10 cellular contexts compared by ENCODE assay signal in the genomic region with DNA sequence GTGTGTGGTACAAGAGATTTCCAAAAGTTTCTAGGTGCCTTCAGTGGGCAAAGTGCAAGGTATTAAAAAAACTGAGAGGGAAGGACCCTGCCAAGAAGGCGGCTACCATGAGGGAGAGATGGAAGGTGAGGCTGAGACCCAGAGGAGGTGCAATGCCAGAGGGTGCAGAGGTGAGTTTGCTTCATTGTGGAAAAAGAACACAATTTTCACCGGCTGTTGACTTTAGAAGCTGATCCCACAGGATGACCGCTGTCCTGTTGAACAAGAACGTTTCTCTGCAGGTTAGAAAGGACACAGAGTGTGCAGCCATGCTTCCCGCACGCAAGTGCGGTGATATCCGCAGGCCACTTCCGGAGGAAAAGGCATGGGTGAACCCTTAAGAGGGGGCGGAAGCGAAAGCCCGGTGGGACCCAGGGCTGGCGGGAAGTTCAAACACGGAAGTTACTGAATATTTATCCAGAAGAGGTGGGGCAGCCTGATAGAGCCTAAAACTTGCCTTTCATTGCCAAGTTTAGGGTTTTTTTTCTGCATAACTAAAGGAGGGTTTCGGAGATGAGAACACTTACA.
DNase-seq lines count a peak whose midpoint lies in the region; ATAC-seq and TF ChIP-seq lines count a peak whose summit lies in the region.
"Had no signal": no experiment of that assay in that cellular context is flagged by ENCODE, and none has a peak within 500 bp of the region (broad histone marks: within the 10 kb centered on the region; RNA-seq: fewer than 3 reads in every experiment).

No MANE protein-coding gene starts in this region.

- H3F3A ChIP-seq in DOHH2 (ENCODE audit: control insufficient read depth, insufficient read depth): peaks cover 24% of the 10 kb centered on the region

- peak overlapping the region; percentile 89 for H3K4me2 ChIP-seq in DOHH2 (ENCODE audit: low read length)

- H4K20me1 ChIP-seq in DOHH2 (ENCODE audit: control insufficient read depth, insufficient read depth, low read depth, low read length): no peaks in the 10 kb centered on the region

- no peaks in the 10 kb centered on the region for H3K9me2 ChIP-seq in DOHH2 (replicated peaks; ENCODE audit: control insufficient read depth, low read length)

- DNase-seq in T-helper 22 cell (ENCODE audit: low read depth) (peak; percentile 20), middle frontal gyrus (ENCODE audit: extremely low spot score, low spot score) (no peak)
- no peak for DNase-seq in stimulated activated CD4-positive, alpha-beta T cell treated with anti-CD3 and anti-CD28 coated beads, Interleukin-1b, Interleukin-23, amount 100 ng/mL, for 48 hours
- no peak for DNase-seq in effector CD8-positive, alpha-beta T cell (lab: John Stamatoyannopoulos, UW)
- no peak for DNase-seq in stimulated activated CD4-positive, alpha-beta T cell treated with anti-CD3 and anti-CD28 coated beads, Interleukin-4, amount 100 ng/mL, for 4 hours
- DNase-seq: DMS79, NCI-H226 had no signal

- peak overlapping the region; percentile 91 for H3K27ac ChIP-seq in DOHH2 (ENCODE audit: low read depth, low read length)

- no peak for TF ChIP-seq CTCF in DOHH2 (IDR thresholded peaks at IDR 0.05; ENCODE audit: low read depth, low read length, poor library complexity, severe bottlenecking)

- H3K79me2 ChIP-seq in DOHH2 (ENCODE audit: control insufficient read depth, low read length): peaks cover 35% of the 10 kb centered on the region

- ATAC-seq in GM19043 (IDR thresholded peaks at IDR 0.05; ENCODE audit: low read depth, unreplicated experiment): peak; percentile 63
- ATAC-seq in HG03039 (IDR thresholded peaks at IDR 0.05; ENCODE audit: unreplicated experiment): peak; percentile 28

- no peaks in the 10 kb centered on the region for H3K9me3 ChIP-seq in DOHH2 (ENCODE audit: control insufficient read depth, insufficient read depth, low read length)

- peaks cover 22% of the 10 kb centered on the region for H3K36me3 ChIP-seq in DOHH2 (ENCODE audit: control insufficient read depth, low read length)

- H3K4me3 ChIP-seq in DOHH2 (ENCODE audit: low read length): peak overlapping the region; percentile 81

- H3K27me3 ChIP-seq in DOHH2 (ENCODE audit: control insufficient read depth, low read length): no peaks in the 10 kb centered on the region

- H3K4me1 ChIP-seq in DOHH2 (ENCODE audit: control insufficient read depth, low read length): peaks cover 57% of the 10 kb centered on the region
